ENCODE assay signal across 9 cellular contexts in genomic region chr16:30921459-30921747, GRCh38. TPM values are rescaled to one million over a fixed set of nuclear protein-coding genes. Genes with fewer than 3 reads are reported as not detected.
DNase-seq lines count a peak whose midpoint lies in the region; ATAC-seq, FAIRE-seq and TF ChIP-seq lines count a peak whose summit lies in the region.
"Had no signal": no experiment of that assay in that cellular context is flagged by ENCODE, and none has a peak within 500 bp of the region (broad histone marks: within the 10 kb centered on the region; RNA-seq: fewer than 3 reads in every experiment).

No MANE protein-coding gene starts in this region.

- intact Hi-C loops in CD8-positive, alpha-beta T cell (cut with DNase I, micrococcal nuclease), result loop anchor here (1.0 to 10.0 kb wide), 8 partner anchors 19 to 1114 kb away; partner anchors contain the start of genes ALDOA (in 1 of the 2), CD2BP2 (in 1 of the 2), CFAP119 (in 1 of the 2) and MAZ (in 1 of the 2)
- intact Hi-C loops in ovary (cut with DNase I), result loop anchor here in 1 of 4 donors (1.0 kb wide), 1 partner anchor 77 kb away; no protein-coding TSS in a partner anchor

- peaks cover 10% of the 10 kb centered on the region for H3K36me3 Mint-ChIP-seq in CD8-positive, alpha-beta T cell

- H3K4me2 ChIP-seq in OCI-LY3 (ENCODE audit: low read length), result peak overlapping the region; percentile 86
- H3K4me2 ChIP-seq in H1 (ENCODE audit: insufficient read depth in 1 of 2, low read depth in 2 of 2, low read length in 2 of 2), result peak overlapping the region; percentile 55 to 91; a peak in 2 of 4 replicates

- H3K4me3 ChIP-seq in CD8-positive, alpha-beta T cell (ENCODE audit: low read depth, low read length), result peak overlapping the region; percentile 77
- H3K4me3 ChIP-seq in OCI-LY3 (ENCODE audit: low read length) (peak overlapping the region; percentile 79), H1 (ENCODE audit: extremely low read depth in 1 of 4, insufficient read depth in 2 of 4, low read depth in 3 of 4, low read length in 4 of 4) (peak overlapping the region in 1 of 4 experiments; percentile 88; a peak in 2 of 8 replicates), ovary (peak overlapping the region; percentile 45)

- H3K27ac Mint-ChIP-seq in CD8-positive, alpha-beta T cell, result peak overlapping the region; percentile 99

- TF ChIP-seq CTCF in CD8-positive, alpha-beta T cell (IDR thresholded peaks at IDR 0.05), result no peak
- no peak for TF ChIP-seq CTCF in OCI-LY3 (IDR thresholded peaks at IDR 0.05; ENCODE audit: low read depth, low read length)
- no peak for TF ChIP-seq CTCF in H1 (IDR thresholded peaks at IDR 0.05; ENCODE audit: control extremely low read depth in 1 of 3, insufficient read depth in 1 of 3, low read depth in 1 of 3, low read length in 3 of 3)
- no peak for TF ChIP-seq CTCF in ovary (IDR thresholded peaks at IDR 0.05)

- H3K4me3 Mint-ChIP-seq in CD8-positive, alpha-beta T cell, result peak overlapping the region; percentile 99

- no peak overlapping the region for H3K56ac ChIP-seq in H1 (replicated peaks; ENCODE audit: insufficient read length, low read depth, low read length)

- H3K4me1 ChIP-seq in CD8-positive, alpha-beta T cell (ENCODE audit: insufficient read depth, low read length), result peaks cover 14% of the 10 kb centered on the region
- H3K4me1 ChIP-seq in OCI-LY3 (ENCODE audit: low read length) (peaks cover 7% of the 10 kb centered on the region), H1 (replicated peaks in 1 of 4; ENCODE audit: control insufficient read depth in 3 of 4, insufficient read depth in 4 of 4, low read length in 3 of 4) (peaks cover 0 to 5% (median under 1%) of the 10 kb centered on the region in 4 experiments; a peak in 3 of 7 replicates), ovary (ENCODE audit: insufficient read depth) (no peaks in the 10 kb centered on the region)

- H4K5ac ChIP-seq in H1 (ENCODE audit: insufficient read length, low read depth, low read length), result no peak overlapping the region

- no peak for DNase-seq in CD8-positive, alpha-beta T cell
- DNase-seq in H1 (ENCODE audit: low read depth in 1 of 2, low spot score in 2 of 2) (no peak), ovary (no peak), hypothalamus (lab: John Stamatoyannopoulos, UW) (no peak), kidney tubule cell (ENCODE audit: low spot score) (no peak), NCI-H1092 treated with DMSO at 0.1 percent for 48 hours (lab: John Stamatoyannopoulos, UW) (no peak)
- DNase-seq: NCI-H2081 treated with DMSO at 0.1 percent for 48 hours had no signal

- H3K27me3 ChIP-seq in CD8-positive, alpha-beta T cell (ENCODE audit: insufficient read depth, low read length), result no peaks in the 10 kb centered on the region
- no peaks in the 10 kb centered on the region for H3K27me3 ChIP-seq in OCI-LY3 (ENCODE audit: low read depth, low read length)
- H3K27me3 ChIP-seq in H1 (replicated peaks in 1 of 4; ENCODE audit: control insufficient read depth in 3 of 4, extremely low read depth in 1 of 4, insufficient read depth in 3 of 4, low read length in 3 of 4), result no peaks in the 10 kb centered on the region
- H3K27me3 ChIP-seq in ovary, result no peaks in the 10 kb centered on the region

- no peak overlapping the region for H3K14ac ChIP-seq in H1 (ENCODE audit: insufficient read length)

- no peaks in the 10 kb centered on the region for H3K9me3 Mint-ChIP-seq in CD8-positive, alpha-beta T cell

- H3K27ac ChIP-seq in CD8-positive, alpha-beta T cell (ENCODE audit: low read depth, low read length), result no peak overlapping the region
- no peak overlapping the region for H3K27ac ChIP-seq in OCI-LY3 (ENCODE audit: low read length)
- no peak overlapping the region for H3K27ac ChIP-seq in H1 (ENCODE audit: low read depth, low read length)
- peak overlapping the region in 1 of 2 donors; percentile 97 for H3K27ac ChIP-seq in ovary

- H3K9me3 ChIP-seq in CD8-positive, alpha-beta T cell (ENCODE audit: low read length), result no peaks in the 10 kb centered on the region
- H3K9me3 ChIP-seq in OCI-LY3 (ENCODE audit: insufficient read depth, low read length) (no peaks in the 10 kb centered on the region), H1 (ENCODE audit: insufficient read depth in 2 of 2, low read depth in 1 of 2, low read length in 1 of 2) (no peaks in the 10 kb centered on the region), ovary (no peaks in the 10 kb centered on the region)

- no peak overlapping the region for H2BK15ac ChIP-seq in H1 (ENCODE audit: low read length)

- H2AFZ ChIP-seq in OCI-LY3 (ENCODE audit: low read depth, low read length) (peak overlapping the region; percentile 63; the same call in 1 of the 2 replicates), H1 (ENCODE audit: low read length) (no peak overlapping the region)

- H3K79me1 ChIP-seq in H1 (ENCODE audit: low read depth, low read length), result peaks cover 4% of the 10 kb centered on the region

- H3K4me1 Mint-ChIP-seq in CD8-positive, alpha-beta T cell (ENCODE audit: low read depth), result peaks cover 19% of the 10 kb centered on the region

- no peak for TF ChIP-seq POLR2A in H1 (IDR thresholded peaks at IDR 0.05; ENCODE audit: control extremely low read depth in 1 of 2, low read depth in 2 of 2, low read length in 2 of 2)
- TF ChIP-seq POLR2A in ovary (IDR thresholded peaks at IDR 0.05), result no peak

- POLR2A ChIA-PET in CD8-positive, alpha-beta T cell (lab: Charles Lee), result no interaction called here
- POLR2A ChIA-PET in H1 (lab: Charles Lee; ENCODE audit: partially characterized antibody), result no interaction called here

- no peak overlapping the region for H4K91ac ChIP-seq in H1 (replicated peaks; ENCODE audit: insufficient read length, low read length)

- no peak overlapping the region for H2BK120ac ChIP-seq in H1 (replicated peaks; ENCODE audit: low read depth, low read length)

- no peak overlapping the region for H3K4ac ChIP-seq in H1 (replicated peaks; ENCODE audit: insufficient read length, low read depth, low read length)

- no peak for ATAC-seq in CD8-positive, alpha-beta T cell
- ATAC-seq in HG03521 (IDR thresholded peaks at IDR 0.05; ENCODE audit: unreplicated experiment), result no peak

- H3K23ac ChIP-seq in H1 (ENCODE audit: insufficient read length), result no peak overlapping the region

- no peak overlapping the region for H2AK5ac ChIP-seq in H1 (ENCODE audit: low read depth, low read length)

- FAIRE-seq in H1 (lab: Jason Lieb, UNC), result no peak

- no peak overlapping the region for H2BK12ac ChIP-seq in H1 (ENCODE audit: low read depth, low read length)

- no peak overlapping the region for H2BK5ac ChIP-seq in H1 (ENCODE audit: low read depth, low read length)

- H3K36me3 ChIP-seq in CD8-positive, alpha-beta T cell (ENCODE audit: insufficient read depth, low read length), result no peaks in the 10 kb centered on the region
- H3K36me3 ChIP-seq in OCI-LY3 (replicated peaks; ENCODE audit: low read depth, low read length) (no peaks in the 10 kb centered on the region), H1 (ENCODE audit: control insufficient read depth in 2 of 4, insufficient read depth in 4 of 4, low read length in 3 of 4) (peaks cover 0 to 2% (median 0%) of the 10 kb centered on the region in 4 experiments; a peak in 1 of 8 replicates), ovary (no peaks in the 10 kb centered on the region)

- H3K18ac ChIP-seq in H1 (ENCODE audit: extremely low read depth, low read length), result no peak overlapping the region

- TF ChIP-seq RAD21 in H1 (IDR thresholded peaks at IDR 0.05 in 1 of 2, conservative IDR thresholded peaks at IDR 0.05 in 1 of 2; ENCODE audit: low read depth in 2 of 2, low read length in 2 of 2), result no peak

- H3K9ac ChIP-seq in OCI-LY3 (ENCODE audit: low read length) (no peak overlapping the region), H1 (replicated peaks in 1 of 4; ENCODE audit: extremely low read depth in 1 of 4, low read depth in 3 of 4, low read length in 3 of 4) (no peak overlapping the region)

- H4K20me1 ChIP-seq in OCI-LY3 (ENCODE audit: insufficient read depth, low read length), result no peaks in the 10 kb centered on the region
- H4K20me1 ChIP-seq in H1 (replicated peaks in 1 of 2; ENCODE audit: control insufficient read depth in 1 of 2, insufficient read depth in 2 of 2, low read length in 2 of 2), result peaks cover 2 to 3% of the 10 kb centered on the region in 2 experiments

- TF ChIP-seq EP300 in H1 (IDR thresholded peaks at IDR 0.05; ENCODE audit: borderline replicate concordance in 1 of 2, low read depth in 2 of 2, low read length in 2 of 2) (no peak), ovary (IDR thresholded peaks at IDR 0.05) (no peak)

- 33% methylated on average over 6 of the region's 6 CpGs; no CpG with 5 or more reads in 1 of the 2 experiments for WGBS in H1 (ENCODE audit: extremely low coverage in 1 of 2, insufficient coverage in 1 of 2, insufficient read length in 1 of 2, insufficient replicate concordance in 2 of 2, low coverage in 1 of 2, low lambda C conversion rate in 2 of 2, missing lambda C conversion rate in 1 of 2), 2 experiments
- 19 to 29% (median 22%) methylated on average over 6 of the region's 6 CpGs for WGBS in ovary, 3 donors

- no peak overlapping the region for H2BK20ac ChIP-seq in H1 (ENCODE audit: low read length)

- H4K8ac ChIP-seq in H1 (ENCODE audit: extremely low read depth, insufficient read depth, low read length), result no peak overlapping the region

- peaks cover 8% of the 10 kb centered on the region; the same call in 1 of the 2 replicates for H3K23me2 ChIP-seq in H1 (ENCODE audit: low read depth, low read length)

- CTCF ChIA-PET in CD8-positive, alpha-beta T cell (lab: Charles Lee), result interaction anchor here (1.1 to 4.1 kb wide), 4 partner anchors 19 to 79 kb away, joined by 3 to 67 read pairs (median 5); no protein-coding TSS in a partner anchor
- CTCF ChIA-PET in H1 (lab: Charles Lee; ENCODE audit: partially characterized antibody), result interaction anchor here (0.6 to 8.0 kb wide), 6 partner anchors 20 to 984 kb away, joined by 3 to 63 read pairs (median 5); no protein-coding TSS in a partner anchor

- H3K79me2 ChIP-seq in OCI-LY3 (ENCODE audit: low read length) (no peaks in the 10 kb centered on the region), H1 (ENCODE audit: control insufficient read depth in 1 of 2, insufficient read depth in 2 of 2, low read length in 2 of 2) (peaks cover 0 to 10% of the 10 kb centered on the region in 2 experiments; a peak in 2 of 4 replicates)

- H3K27me3 Mint-ChIP-seq in CD8-positive, alpha-beta T cell (ENCODE audit: low read depth), result no peaks in the 10 kb centered on the region

RNA-seq across cellular contexts. Expression of gene FBXL19, which starts 2.0 kb away (rescaled TPM):
- 1 to 10 TPM; 5.4 to 5.9 TPM for total RNA-seq in CD8-positive, alpha-beta T cell
- total RNA-seq in H1 (2021; fragmentation: NEBNext Ultra II Directional; extraction: Animal tissue kit (Norgen Biotek cat#: 25700)), result 72.2 and 74.8 TPM in 2 replicates
- polyA plus RNA-seq in H1 (2011; rRNA removed) (47.2 and 77.3 TPM in 2 replicates), ovary (10 to 100 TPM in 1 of 2 donors, 1 to 10 TPM in 1; 1.6 to 12.4 TPM)
- polyA plus RNA-seq in H1 (2011; cell fraction: cytosol; rRNA removed), result 36.7 TPM
- polyA plus RNA-seq in H1 (2011; cell fraction: nucleus; rRNA removed), result 70.9 TPM
- polyA plus RNA-seq in H1 (2012, experiment 1 of 2), result 35.8 to 54.6 TPM (median 48.7 TPM) in 4 replicates
- polyA plus RNA-seq in H1 (2012, experiment 2 of 2), result 41.4 TPM
- 42.8 TPM for polyA plus RNA-seq in H1 (2013, experiment 1 of 2)
- 45.1 TPM for polyA plus RNA-seq in H1 (2013, experiment 2 of 2)
- polyA minus RNA-seq in H1 (2011; rRNA and poly(A)+ RNA removed), result 9.9 and 13.9 TPM in 2 replicates
- polyA minus RNA-seq in H1 (2011; cell fraction: cytosol; rRNA and poly(A)+ RNA removed), result 46.6 TPM
- polyA minus RNA-seq in H1 (2011; cell fraction: nucleus; rRNA and poly(A)+ RNA removed), result 25.4 TPM
- 10 to 100 TPM; 10.2 to 24.3 (median 15.4) TPM for total RNA-seq in ovary

RNA-seq across cellular contexts. Expression of gene CTF1, which starts 25.0 kb away (rescaled TPM):
- total RNA-seq in CD8-positive, alpha-beta T cell, result not detected
- 0.77 and 0.97 TPM in 2 replicates for total RNA-seq in H1 (2021; fragmentation: NEBNext Ultra II Directional; extraction: Animal tissue kit (Norgen Biotek cat#: 25700))
- polyA plus RNA-seq in H1 (2011; rRNA removed), result 3.4 and 5.0 TPM in 2 replicates
- 1.3 TPM for polyA plus RNA-seq in H1 (2011; cell fraction: cytosol; rRNA removed)
- 3.2 TPM for polyA plus RNA-seq in H1 (2011; cell fraction: nucleus; rRNA removed)
- polyA plus RNA-seq in H1 (2012, experiment 1 of 2), result 0.50 to 1.1 TPM (median 1.00 TPM) in 4 replicates
- polyA plus RNA-seq in H1 (2012, experiment 2 of 2), result 1.0 TPM
- polyA plus RNA-seq in H1 (2013, experiment 1 of 2), result 1.3 TPM
- polyA plus RNA-seq in H1 (2013, experiment 2 of 2), result 1.6 TPM
- polyA minus RNA-seq in H1 (2011; rRNA and poly(A)+ RNA removed), result 0.71 and 1.3 TPM in 2 replicates
- 0.66 TPM for polyA minus RNA-seq in H1 (2011; cell fraction: cytosol; rRNA and poly(A)+ RNA removed)
- polyA minus RNA-seq in H1 (2011; cell fraction: nucleus; rRNA and poly(A)+ RNA removed), result 2.3 TPM
- 10 to 100 TPM in 5 of 7 donors, 1 to 10 TPM in 2; 7.0 to 22.4 (median 14.4) TPM for total RNA-seq in ovary
- polyA plus RNA-seq in ovary, result 10 to 100 TPM in 1 of 2 donors, 1 to 10 TPM in 1; 7.9 to 16.2 TPM

RNA-seq across cellular contexts. Expression of gene ORAI3, which starts 27.5 kb away (rescaled TPM):
- total RNA-seq in CD8-positive, alpha-beta T cell, result 1 to 10 TPM; 2.0 to 2.8 TPM
- 8.7 and 10.0 TPM in 2 replicates for total RNA-seq in H1 (2021; fragmentation: NEBNext Ultra II Directional; extraction: Animal tissue kit (Norgen Biotek cat#: 25700))
- 24.5 and 26.8 TPM in 2 replicates for polyA plus RNA-seq in H1 (2011; rRNA removed)
- polyA plus RNA-seq in H1 (2011; cell fraction: cytosol; rRNA removed), result 15.8 TPM
- polyA plus RNA-seq in H1 (2011; cell fraction: nucleus; rRNA removed), result 15.7 TPM
- polyA plus RNA-seq in H1 (2012, experiment 1 of 2), result 6.0 to 11.3 TPM (median 9.0 TPM) in 4 replicates
- 10.6 TPM for polyA plus RNA-seq in H1 (2012, experiment 2 of 2)
- 10.8 TPM for polyA plus RNA-seq in H1 (2013, experiment 1 of 2)
- polyA plus RNA-seq in H1 (2013, experiment 2 of 2), result 13.1 TPM
- 11.8 and 13.4 TPM in 2 replicates for polyA minus RNA-seq in H1 (2011; rRNA and poly(A)+ RNA removed)
- 6.5 TPM for polyA minus RNA-seq in H1 (2011; cell fraction: cytosol; rRNA and poly(A)+ RNA removed)
- polyA minus RNA-seq in H1 (2011; cell fraction: nucleus; rRNA and poly(A)+ RNA removed), result 8.5 TPM
- 10 to 100 TPM; 21.5 to 30.8 (median 24.1) TPM for total RNA-seq in ovary
- polyA plus RNA-seq in ovary, result 10 to 100 TPM; 26.0 to 27.5 TPM

RNA-seq across cellular contexts. Expression of gene BCL7C, which starts 27.5 kb away (rescaled TPM):
- total RNA-seq in CD8-positive, alpha-beta T cell, result 10 to 100 TPM; 16.0 to 16.2 TPM
- total RNA-seq in H1 (2021; fragmentation: NEBNext Ultra II Directional; extraction: Animal tissue kit (Norgen Biotek cat#: 25700)), result 16.5 and 17.2 TPM in 2 replicates
- polyA plus RNA-seq in H1 (2011; rRNA removed) (8.6 and 10.9 TPM in 2 replicates), ovary (10 to 100 TPM; 13.3 to 44.1 TPM)
- 11.8 TPM for polyA plus RNA-seq in H1 (2011; cell fraction: cytosol; rRNA removed)
- 9.4 TPM for polyA plus RNA-seq in H1 (2011; cell fraction: nucleus; rRNA removed)
- 7.8 to 12.6 TPM (median 11.7 TPM) in 4 replicates for polyA plus RNA-seq in H1 (2012, experiment 1 of 2)
- polyA plus RNA-seq in H1 (2012, experiment 2 of 2), result 8.9 TPM
- polyA plus RNA-seq in H1 (2013, experiment 1 of 2), result 19.0 TPM
- polyA plus RNA-seq in H1 (2013, experiment 2 of 2), result 19.9 TPM
- polyA minus RNA-seq in H1 (2011; rRNA and poly(A)+ RNA removed), result 1.2 and 1.8 TPM in 2 replicates
- 5.0 TPM for polyA minus RNA-seq in H1 (2011; cell fraction: cytosol; rRNA and poly(A)+ RNA removed)
- 4.0 TPM for polyA minus RNA-seq in H1 (2011; cell fraction: nucleus; rRNA and poly(A)+ RNA removed)
- 10 to 100 TPM; 34.4 to 54.8 (median 49.0) TPM for total RNA-seq in ovary

RNA-seq across cellular contexts. Expression of gene SETD1A, which starts 36.2 kb away (rescaled TPM):
- 10 to 100 TPM; 43.6 to 48.3 TPM for total RNA-seq in CD8-positive, alpha-beta T cell
- total RNA-seq in H1 (2021; fragmentation: NEBNext Ultra II Directional; extraction: Animal tissue kit (Norgen Biotek cat#: 25700)), result 29.0 and 29.6 TPM in 2 replicates
- polyA plus RNA-seq in H1 (2011; rRNA removed), result 4.8 and 8.3 TPM in 2 replicates
- 3.2 TPM for polyA plus RNA-seq in H1 (2011; cell fraction: cytosol; rRNA removed)
- polyA plus RNA-seq in H1 (2011; cell fraction: nucleus; rRNA removed), result 20.7 TPM
- 23.3 to 31.8 TPM (median 27.5 TPM) in 4 replicates for polyA plus RNA-seq in H1 (2012, experiment 1 of 2)
- polyA plus RNA-seq in H1 (2012, experiment 2 of 2), result 13.9 TPM
- polyA plus RNA-seq in H1 (2013, experiment 1 of 2), result 18.4 TPM
- 18.0 TPM for polyA plus RNA-seq in H1 (2013, experiment 2 of 2)
- 3.2 and 4.1 TPM in 2 replicates for polyA minus RNA-seq in H1 (2011; rRNA and poly(A)+ RNA removed)
- 8.7 TPM for polyA minus RNA-seq in H1 (2011; cell fraction: cytosol; rRNA and poly(A)+ RNA removed)
- 9.1 TPM for polyA minus RNA-seq in H1 (2011; cell fraction: nucleus; rRNA and poly(A)+ RNA removed)
- 10 to 100 TPM in 5 of 7 donors, 1 to 10 TPM in 2; 5.0 to 31.8 (median 24.9) TPM for total RNA-seq in ovary
- polyA plus RNA-seq in ovary, result 10 to 100 TPM in 1 of 2 donors, 1 to 10 TPM in 1; 5.8 to 17.1 TPM
